8 cellular contexts compared by ENCODE assay signal in the genomic region with DNA sequence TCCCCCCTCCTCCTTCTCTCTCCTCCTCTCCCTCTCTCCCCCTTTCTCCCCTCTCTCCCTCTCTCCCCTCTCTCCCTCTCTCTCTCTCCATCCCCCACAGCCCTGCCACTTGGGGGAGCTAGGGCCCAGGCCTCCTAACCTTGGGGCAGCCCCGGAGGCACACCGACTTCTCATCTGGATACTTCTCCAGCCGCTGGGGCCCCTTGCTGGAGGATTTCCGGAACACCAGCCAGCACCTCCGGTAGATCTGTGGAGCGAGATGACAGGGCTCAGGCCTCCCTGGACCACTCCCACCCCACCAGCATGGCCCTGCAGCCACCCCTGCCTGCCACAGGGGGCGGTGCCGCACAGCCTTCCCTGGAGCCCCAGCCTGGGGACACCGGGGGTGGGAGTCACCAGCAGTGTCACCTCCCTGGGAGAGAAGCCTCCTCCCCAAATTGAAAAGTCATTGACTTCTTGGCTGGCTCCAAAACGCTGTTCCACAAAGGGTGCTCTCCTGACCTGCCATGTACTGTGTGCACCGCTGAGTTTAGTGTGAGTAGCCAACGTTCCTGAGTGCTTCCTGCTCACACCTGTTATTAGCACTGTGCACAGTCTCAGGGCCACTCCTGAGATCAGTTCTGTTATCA. TPM values are rescaled to one million over a fixed set of nuclear protein-coding genes. Genes with fewer than 3 reads are reported as not detected.
A peak's percentile ranks its signal among the peaks of the same experiment; 100 is the strongest.
DNase-seq lines count a peak whose midpoint lies in the region; ATAC-seq and TF ChIP-seq lines count a peak whose summit lies in the region.

No MANE protein-coding gene starts in this region.

- H3K27ac ChIP-seq in transverse colon = no peak overlapping the region

- no peaks in the 10 kb centered on the region for H3K36me3 ChIP-seq in transverse colon

- peak; percentile 83 to 88 for ATAC-seq in naive B cell (ENCODE audit: low read depth in 2 of 2)

- H3K27ac Mint-ChIP-seq in naive B cell = peak overlapping the region in 1 of 6 donors; percentile 69

- no peaks in the 10 kb centered on the region for H3K27me3 ChIP-seq in transverse colon

- peaks cover 0 to 20% (median 15%) of the 10 kb centered on the region in 3 donors for H3K27me3 Mint-ChIP-seq in naive B cell

- no peak for TF ChIP-seq POLR2A in transverse colon (IDR thresholded peaks at IDR 0.05)

- WGBS in transverse colon (ENCODE audit: low coverage in 1 of 2), 2 donors = 30 to 33% methylated on average over 1 to 12 of the region's 12 CpGs

- H3K4me1 Mint-ChIP-seq in naive B cell = peaks cover 26 to 44% (median 44%) of the 10 kb centered on the region in 3 donors

- peaks cover 23 to 47% (median 34%) of the 10 kb centered on the region in 4 donors for H3K4me1 ChIP-seq in transverse colon

- H3K4me3 ChIP-seq in GM12864 (ENCODE audit: low read depth, low read length) (no peak overlapping the region), transverse colon (no peak overlapping the region)

- no peak for TF ChIP-seq EP300 in transverse colon (IDR thresholded peaks at IDR 0.05; ENCODE audit: low read depth)

- H3K9me3 ChIP-seq in transverse colon = no peaks in the 10 kb centered on the region

- H3K9me3 Mint-ChIP-seq in naive B cell = no peaks in the 10 kb centered on the region

- DNase-seq in GM12864 (ENCODE audit: low read depth) = peak; percentile 41
- DNase-seq in H4 (ENCODE audit: low spot score) = peak; percentile 39
- DNase-seq in M059J (ENCODE audit: low read depth) = peak; percentile 28
- DNase-seq in activated CD4-positive, alpha-beta T cell treated with anti-CD3 and anti-CD28 coated beads for 1 hour = peak; percentile 44
- peak; percentile 12 to 71 for DNase-seq in dermis microvascular lymphatic vessel endothelial cell (ENCODE audit: low read depth in 2 of 2)
- peak; percentile 69 for DNase-seq in naive B cell
- DNase-seq in transverse colon = peak; percentile 51
- no peak for DNase-seq in HK-2 (ENCODE audit: unreplicated experiment)

- peak overlapping the region in 3 of 8 donors; percentile 9 to 65 (median 64) for H3K4me3 Mint-ChIP-seq in naive B cell

- peaks cover 0 to 7% of the 10 kb centered on the region in 2 donors for H3K36me3 Mint-ChIP-seq in naive B cell

- intact Hi-C loops in transverse colon (cut with DNase I; ENCODE audit: low total_unique reads) = no loop called here

- TF ChIP-seq CTCF in GM12864 (IDR thresholded peaks at IDR 0.05; ENCODE audit: low read depth, low read length, missing control alignments) (peak; percentile 95), transverse colon (IDR thresholded peaks at IDR 0.05) (peak; percentile 24 to 50 (median 34))

- in situ Hi-C loops in transverse colon (cut with MboI; ENCODE audit: low pct_ligation_motif_present in 1 of 4, low pct_unique_long_range_greater_than_20kb in 1 of 4, low sequenced_read_pairs in 3 of 4) = no loop called here

RNA-seq across cellular contexts. Expression of gene DOK4, which starts 10.5 kb away (rescaled TPM):
- 15.5 and 25.4 TPM in 2 replicates for total RNA-seq in H4 (2014; rRNA removed; shearing (Covaris generic))
- 4.3 and 6.2 TPM in 2 replicates for total RNA-seq in M059J (2014; rRNA removed; shearing (Covaris generic))
- total RNA-seq in dermis microvascular lymphatic vessel endothelial cell = 17.2 and 19.8 TPM in 2 replicates
- polyA plus RNA-seq in naive B cell (ENCODE audit: low read depth in 6 of 6) = 1 to 10 TPM in 4 of 6 donors, under 1 TPM in 1, not detected in 1; 0.22 to 2.1 (median 1.4) TPM
- 100 to 1,000 TPM in 3 of 4 donors, 10 to 100 TPM in 1; 57.9 to 312 (median 143) TPM for total RNA-seq in transverse colon

RNA-seq across cellular contexts. Expression of gene POLR2C, which starts 13.3 kb away (rescaled TPM):
- total RNA-seq in H4 (2014; rRNA removed; shearing (Covaris generic)) = 201 and 244 TPM in 2 replicates
- 239 and 240 TPM in 2 replicates for total RNA-seq in M059J (2014; rRNA removed; shearing (Covaris generic))
- total RNA-seq in dermis microvascular lymphatic vessel endothelial cell = 98.3 and 136 TPM in 2 replicates
- 10 to 100 TPM; 33.6 to 59.9 (median 39.7) TPM for polyA plus RNA-seq in naive B cell (ENCODE audit: low read depth in 6 of 6)
- 100 to 1,000 TPM in 1 of 4 donors, 10 to 100 TPM in 3; 39.2 to 104 (median 72.7) TPM for total RNA-seq in transverse colon

RNA-seq across cellular contexts. Expression of gene COQ9, which starts 28.5 kb away (rescaled TPM):
- 67.6 and 76.9 TPM in 2 replicates for total RNA-seq in H4 (2014; rRNA removed; shearing (Covaris generic))
- total RNA-seq in M059J (2014; rRNA removed; shearing (Covaris generic)) = 52.2 and 60.5 TPM in 2 replicates
- total RNA-seq in dermis microvascular lymphatic vessel endothelial cell (42.2 and 42.4 TPM in 2 replicates), transverse colon (100 to 1,000 TPM; 113 to 154 (median 148) TPM)
- 10 to 100 TPM; 17.6 to 42.2 (median 23.3) TPM for polyA plus RNA-seq in naive B cell (ENCODE audit: low read depth in 6 of 6)

RNA-seq across cellular contexts. Expression of gene CIAPIN1, which starts 28.6 kb away (rescaled TPM):
- 88.4 and 96.4 TPM in 2 replicates for total RNA-seq in H4 (2014; rRNA removed; shearing (Covaris generic))
- total RNA-seq in M059J (2014; rRNA removed; shearing (Covaris generic)) = 61.3 and 70.7 TPM in 2 replicates
- 66.4 and 68.6 TPM in 2 replicates for total RNA-seq in dermis microvascular lymphatic vessel endothelial cell
- 10 to 100 TPM; 33.4 to 67.2 (median 40.9) TPM for polyA plus RNA-seq in naive B cell (ENCODE audit: low read depth in 6 of 6)
- total RNA-seq in transverse colon = 10 to 100 TPM; 20.9 to 48.3 (median 40.5) TPM
